ENCODE assay signal across 9 cellular contexts in genomic region chr6:36548401-36548743, GRCh38. TPM values are rescaled to one million over a fixed set of nuclear protein-coding genes. Genes with fewer than 3 reads are reported as not detected.
A peak's percentile ranks its signal among the peaks of the same experiment; 100 is the strongest.
DNase-seq lines count a peak whose midpoint lies in the region; ATAC-seq, FAIRE-seq and TF ChIP-seq lines count a peak whose summit lies in the region.
"Had no signal": no experiment of that assay in that cellular context is flagged by ENCODE, and none has a peak within 500 bp of the region (broad histone marks: within the 10 kb centered on the region; RNA-seq: fewer than 3 reads in every experiment).

No MANE protein-coding gene starts in this region.

- H3K79me2 ChIP-seq in KMS-11 (ENCODE audit: insufficient read depth, low read depth): peaks cover 26% of the 10 kb centered on the region; the same call in 1 of the 2 replicates
- H3K79me2 ChIP-seq in astrocyte (ENCODE audit: insufficient read depth, low read length): peaks cover 40% of the 10 kb centered on the region

- no peaks in the 10 kb centered on the region for H3K27me3 ChIP-seq in CD4-positive, alpha-beta memory T cell (ENCODE audit: insufficient read depth, low read length)
- H3K27me3 ChIP-seq in KMS-11 (ENCODE audit: insufficient read depth, low read depth) (no peaks in the 10 kb centered on the region), astrocyte (ENCODE audit: insufficient read depth, low read length) (no peaks in the 10 kb centered on the region), neuronal stem cell (ENCODE audit: control insufficient read depth in 3 of 3, insufficient read depth in 3 of 3, low read depth in 1 of 3, low read length in 3 of 3) (no peaks in the 10 kb centered on the region), colonic mucosa (no peaks in the 10 kb centered on the region)

- no peak overlapping the region for H3K23ac ChIP-seq in neuronal stem cell (ENCODE audit: low read depth, low read length, poor library complexity)

- FAIRE-seq in astrocyte (lab: Jason Lieb, UNC): no peak

- no peak overlapping the region for H4K8ac ChIP-seq in neuronal stem cell (ENCODE audit: low read depth, low read length)

- CTCF ChIA-PET in CD4-positive, alpha-beta memory T cell (lab: Charles Lee; ENCODE audit: partially characterized antibody): interaction anchor here (1.0 to 1.5 kb wide), 3 partner anchors 16 to 55 kb away, joined by 3 read pairs; no protein-coding TSS in a partner anchor

- no peak overlapping the region for H2BK15ac ChIP-seq in neuronal stem cell (ENCODE audit: low read length)

- no peaks in the 10 kb centered on the region for H3K27me3 Mint-ChIP-seq in CD4-positive, alpha-beta memory T cell
- peaks cover 10% of the 10 kb centered on the region for H3K27me3 Mint-ChIP-seq in astrocyte (ENCODE audit: low read depth, unreplicated experiment)

- H3K4me3 ChIP-seq in CD4-positive, alpha-beta memory T cell (ENCODE audit: low read length in 2 of 2): no peak overlapping the region
- H3K4me3 ChIP-seq in KMS-11 (IDR thresholded peaks at IDR 0.05; ENCODE audit: insufficient read depth, low read depth, low read length): no peak overlapping the region
- H3K4me3 ChIP-seq in astrocyte (ENCODE audit: insufficient read depth, low read depth, low read length): no peak overlapping the region
- no peak overlapping the region for H3K4me3 ChIP-seq in neuronal stem cell (ENCODE audit: low read length in 2 of 2)
- no peak overlapping the region for H3K4me3 ChIP-seq in colonic mucosa

- no peak overlapping the region for H3K4ac ChIP-seq in neuronal stem cell (ENCODE audit: low read length)

- H3K4me1 ChIP-seq in CD4-positive, alpha-beta memory T cell (ENCODE audit: insufficient read depth, low read length): peaks cover 35% of the 10 kb centered on the region
- peaks cover 44% of the 10 kb centered on the region for H3K4me1 ChIP-seq in KMS-11 (ENCODE audit: low read depth, poor library complexity, severe bottlenecking)
- H3K4me1 ChIP-seq in astrocyte (ENCODE audit: insufficient read depth, low read length): peaks cover 11% of the 10 kb centered on the region
- peaks cover 2 to 7% of the 10 kb centered on the region in 2 donors for H3K4me1 ChIP-seq in neuronal stem cell (ENCODE audit: control insufficient read depth in 2 of 2, insufficient read depth in 1 of 2, low read depth in 1 of 2, low read length in 2 of 2)
- H3K4me1 ChIP-seq in colonic mucosa: no peaks in the 10 kb centered on the region

- ATAC-seq in esophagus mucosa: no peak
- ATAC-seq: mucosa of descending colon had no signal

- H2BK12ac ChIP-seq in neuronal stem cell (ENCODE audit: low read length): no peak overlapping the region

- H3K4me2 ChIP-seq in KMS-11 (no peak overlapping the region), astrocyte (ENCODE audit: low read length) (no peak overlapping the region), neuronal stem cell (ENCODE audit: insufficient read depth, low read length, poor library complexity, severe bottlenecking) (no peak overlapping the region)

- DNase-seq in CD4-positive, alpha-beta memory T cell: no peak
- no peak for DNase-seq in astrocyte (ENCODE audit: low read depth)
- no peak for DNase-seq in neuronal stem cell (ENCODE audit: low spot score)
- no peak for DNase-seq in colonic mucosa
- DNase-seq in NCI-H2227 (lab: John Stamatoyannopoulos, UW; ENCODE audit: unreplicated experiment): no peak
- DNase-seq: hypothalamus had no signal

- H3K9me3 Mint-ChIP-seq in CD4-positive, alpha-beta memory T cell: peaks cover 0 to 3% (median 0%) of the 10 kb centered on the region in 8 donors
- no peaks in the 10 kb centered on the region for H3K9me3 Mint-ChIP-seq in astrocyte (ENCODE audit: unreplicated experiment)

- H4K91ac ChIP-seq in neuronal stem cell (ENCODE audit: low read depth, low read length, poor library complexity): no peak overlapping the region

- no peak overlapping the region for H3K14ac ChIP-seq in neuronal stem cell (ENCODE audit: low read length)

- H3K36me3 ChIP-seq in CD4-positive, alpha-beta memory T cell (ENCODE audit: insufficient read depth, low read length): no peaks in the 10 kb centered on the region
- no peaks in the 10 kb centered on the region for H3K36me3 ChIP-seq in KMS-11 (ENCODE audit: insufficient read depth)
- H3K36me3 ChIP-seq in astrocyte (ENCODE audit: insufficient read depth, low read length): no peaks in the 10 kb centered on the region
- peaks cover 0 to 11% of the 10 kb centered on the region in 2 donors for H3K36me3 ChIP-seq in neuronal stem cell (replicated peaks in 1 of 2; ENCODE audit: control insufficient read depth in 2 of 2, insufficient read depth in 2 of 2, low read length in 2 of 2)
- no peaks in the 10 kb centered on the region for H3K36me3 ChIP-seq in colonic mucosa

- H3K36me3 Mint-ChIP-seq in CD4-positive, alpha-beta memory T cell: peaks cover 12 to 26% of the 10 kb centered on the region in 2 donors
- peaks cover 3% of the 10 kb centered on the region for H3K36me3 Mint-ChIP-seq in astrocyte (ENCODE audit: low read depth, unreplicated experiment)

- H3K18ac ChIP-seq in neuronal stem cell (ENCODE audit: low read length): no peak overlapping the region

- H3K79me1 ChIP-seq in neuronal stem cell (ENCODE audit: low read depth, low read length): peaks cover 8% of the 10 kb centered on the region

- POLR2A ChIA-PET in CD4-positive, alpha-beta memory T cell (lab: Charles Lee; ENCODE audit: partially characterized antibody): interaction anchor here (0.6 to 7.1 kb wide), 10 partner anchors 11 to 105 kb away, joined by 3 to 48 read pairs (median 4); partner anchors contain the start of genes KCTD20 and SRSF3

- no CpG with 5 or more reads among the region's 2 CpGs for WGBS in neuronal stem cell (ENCODE audit: extremely low coverage in 2 of 2, insufficient read length in 2 of 2, insufficient replicate concordance in 1 of 2), 2 donors

- TF ChIP-seq CTCF in KMS-11 (conservative IDR thresholded peaks at IDR 0.05; ENCODE audit: low read depth, low read length) (no peak), astrocyte (IDR thresholded peaks at IDR 0.05; ENCODE audit: insufficient read depth, low read depth, low read length) (no peak), colonic mucosa (IDR thresholded peaks at IDR 0.05) (no peak)

- intact Hi-C loops in CD4-positive, alpha-beta memory T cell (cut with micrococcal nuclease): loop anchor here (5.0 kb wide), 2 partner anchors 41 to 106 kb away; partner anchors contain the start of genes KCTD20 and PXT1
- intact Hi-C loops in colonic mucosa (cut with DNase I): loop anchor here (5.0 kb wide), 1 partner anchor 44 kb away; the partner anchor contains the start of gene SRSF3

- peak overlapping the region; percentile 94 to 99 (median 98) for H3K27ac Mint-ChIP-seq in CD4-positive, alpha-beta memory T cell
- H3K27ac Mint-ChIP-seq in astrocyte (ENCODE audit: unreplicated experiment): no peak overlapping the region

- H3K27ac ChIP-seq in CD4-positive, alpha-beta memory T cell (ENCODE audit: low read depth, low read length): peak overlapping the region; percentile 92
- no peak overlapping the region for H3K27ac ChIP-seq in KMS-11
- H3K27ac ChIP-seq in astrocyte (ENCODE audit: low read depth, low read length): no peak overlapping the region
- no peak overlapping the region for H3K27ac ChIP-seq in neuronal stem cell (replicated peaks; ENCODE audit: low read length)
- H3K27ac ChIP-seq in colonic mucosa: no peak overlapping the region

- no peak overlapping the region for H3K9ac ChIP-seq in KMS-11
- no peak overlapping the region for H3K9ac ChIP-seq in astrocyte (ENCODE audit: low read length)
- no peak overlapping the region for H3K9ac ChIP-seq in neuronal stem cell (ENCODE audit: low read depth, low read length, poor library complexity)
- peak overlapping the region in 1 of 2 donors; percentile 0 for H3K9ac ChIP-seq in colonic mucosa (ENCODE audit: low read depth in 2 of 2, low read length in 2 of 2)

- H2BK120ac ChIP-seq in neuronal stem cell (ENCODE audit: low read depth, low read length): no peak overlapping the region

- H3K4me1 Mint-ChIP-seq in CD4-positive, alpha-beta memory T cell: peaks cover 20 to 56% (median 35%) of the 10 kb centered on the region in 4 donors
- H3K4me1 Mint-ChIP-seq in astrocyte (ENCODE audit: low read depth, unreplicated experiment): peaks cover 14% of the 10 kb centered on the region

- H3K4me3 Mint-ChIP-seq in CD4-positive, alpha-beta memory T cell: peak overlapping the region in 7 of 8 donors; percentile 21 to 100 (median 94)
- peak overlapping the region; percentile 37 for H3K4me3 Mint-ChIP-seq in astrocyte (ENCODE audit: unreplicated experiment)

- no peaks in the 10 kb centered on the region for H3K9me3 ChIP-seq in CD4-positive, alpha-beta memory T cell (ENCODE audit: control insufficient read depth in 1 of 2, low read length in 2 of 2)
- H3K9me3 ChIP-seq in astrocyte (ENCODE audit: insufficient read depth, low read depth, low read length): no peaks in the 10 kb centered on the region
- H3K9me3 ChIP-seq in neuronal stem cell (replicated peaks in 1 of 2; ENCODE audit: control insufficient read depth in 2 of 2, insufficient read depth in 1 of 2, low read depth in 1 of 2, low read length in 2 of 2): no peaks in the 10 kb centered on the region
- H3K9me3 ChIP-seq in colonic mucosa: no peaks in the 10 kb centered on the region
- H3K9me3 ChIP-seq: mucosa of descending colon had no signal

- H4K20me1 ChIP-seq in KMS-11 (ENCODE audit: insufficient read depth) (no peaks in the 10 kb centered on the region), astrocyte (ENCODE audit: insufficient read depth, low read length) (peaks cover 30% of the 10 kb centered on the region)

- H2BK5ac ChIP-seq in neuronal stem cell (ENCODE audit: low read length): no peak overlapping the region

- H2AK5ac ChIP-seq in neuronal stem cell (ENCODE audit: low read depth, low read length): no peak overlapping the region

- H2AFZ ChIP-seq in KMS-11 (ENCODE audit: low read depth): peak overlapping the region; percentile 13
- H2AFZ ChIP-seq in astrocyte (ENCODE audit: low read depth, low read length): no peak overlapping the region
- peak overlapping the region; percentile 95 for H2AFZ ChIP-seq in neuronal stem cell (ENCODE audit: low read length)

RNA-seq across cellular contexts. Expression of gene STK38, which starts 1.1 kb away (rescaled TPM):
- 100 to 1,000 TPM; 186 to 190 TPM for total RNA-seq in CD4-positive, alpha-beta memory T cell
- polyA plus RNA-seq in CD4-positive, alpha-beta memory T cell: 100 to 1,000 TPM in 1 of 2 donors, 10 to 100 TPM in 1; 54.3 to 124 TPM
- total RNA-seq in astrocyte (53.9 and 54.1 TPM in 2 replicates), colonic mucosa (10 to 100 TPM; 55.9 to 83.4 TPM), esophagus mucosa (26.1 TPM)
- polyA plus RNA-seq in neuronal stem cell (2013, experiment 1 of 2): 12.3 TPM
- polyA plus RNA-seq in neuronal stem cell (2013, experiment 2 of 2): 12.3 TPM

RNA-seq across cellular contexts. Expression of gene SRSF3, which starts 45.8 kb away (rescaled TPM):
- 100 to 1,000 TPM; 337 to 350 TPM for total RNA-seq in CD4-positive, alpha-beta memory T cell
- 100 to 1,000 TPM; 293 to 328 TPM for polyA plus RNA-seq in CD4-positive, alpha-beta memory T cell
- total RNA-seq in astrocyte (237 and 260 TPM in 2 replicates), colonic mucosa (100 to 1,000 TPM; 252 to 372 TPM), esophagus mucosa (216 TPM)
- polyA plus RNA-seq in neuronal stem cell (2013, experiment 1 of 2): 276 TPM
- 284 TPM for polyA plus RNA-seq in neuronal stem cell (2013, experiment 2 of 2)
